Comparison of ENCODE assay signal across 8 cellular contexts in the genomic region with DNA sequence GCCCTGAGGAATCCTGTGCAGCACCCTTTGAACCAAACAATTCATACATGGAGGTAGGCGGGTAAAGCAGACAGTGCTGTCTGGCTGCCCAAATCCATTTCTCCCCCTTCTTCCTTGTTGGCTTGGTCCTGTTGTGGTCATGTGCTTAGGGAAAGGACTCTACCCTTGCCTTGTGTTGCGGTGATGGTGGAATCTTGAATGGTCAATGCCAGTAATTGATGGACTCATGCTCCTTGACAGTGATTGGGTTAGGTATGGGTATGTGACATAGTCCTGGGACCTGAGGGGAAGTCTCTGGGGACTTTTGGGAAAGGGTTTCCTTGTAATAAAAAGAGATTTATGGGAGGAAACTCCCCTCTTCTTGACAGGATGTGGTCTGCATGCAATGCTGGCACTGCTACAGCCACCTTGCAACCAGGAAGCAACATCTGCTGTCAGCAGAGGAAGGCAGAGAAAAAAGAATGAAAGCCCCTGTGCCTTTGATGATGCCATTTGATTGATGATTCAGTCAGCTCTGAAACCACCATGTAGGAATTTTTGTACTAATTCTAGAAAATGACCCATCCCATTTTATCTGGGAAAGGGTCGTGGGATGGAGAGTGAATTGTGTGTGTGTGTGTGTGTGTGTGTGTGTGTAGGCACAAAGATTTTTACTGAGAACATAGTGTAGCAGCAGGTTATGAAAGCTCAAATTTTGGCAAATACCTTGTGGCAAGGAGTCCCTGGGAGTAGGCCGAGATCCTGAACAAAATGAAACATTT. TPM values are rescaled to one million over a fixed set of nuclear protein-coding genes. Genes with fewer than 3 reads are reported as not detected.
DNase-seq lines count a peak whose midpoint lies in the region; ATAC-seq and TF ChIP-seq lines count a peak whose summit lies in the region.

No MANE protein-coding gene starts in this region.

- WGBS in testis, 2 donors: 65 to 68% methylated on average over 4 of the region's 4 CpGs

- H3K4me3 ChIP-seq in testis: no peak overlapping the region

- TF ChIP-seq POLR2A in testis (IDR thresholded peaks at IDR 0.05): no peak

- no peak overlapping the region for H3K27ac ChIP-seq in testis

- no peaks in the 10 kb centered on the region for H3K36me3 Mint-ChIP-seq in chondrocyte (ENCODE audit: low read depth)

- ATAC-seq in HG03432 (IDR thresholded peaks at IDR 0.05; ENCODE audit: unreplicated experiment): peak; percentile 40

- intact Hi-C loops in testis (cut with DNase I; ENCODE audit: low total_unique reads): no loop called here

- H3K4me1 ChIP-seq in testis: no peaks in the 10 kb centered on the region

- H3K27me3 ChIP-seq in testis: no peaks in the 10 kb centered on the region

- no peak overlapping the region for H3K4me3 Mint-ChIP-seq in chondrocyte (ENCODE audit: unreplicated experiment)

- no peaks in the 10 kb centered on the region for H3K27me3 Mint-ChIP-seq in chondrocyte (ENCODE audit: low read depth)

- peaks cover 13% of the 10 kb centered on the region for H3K9me3 Mint-ChIP-seq in chondrocyte (ENCODE audit: low read depth)

- H3K27ac Mint-ChIP-seq in chondrocyte (ENCODE audit: unreplicated experiment): no peak overlapping the region

- DNase-seq in GDM1 (lab: John Stamatoyannopoulos, UW): peak; percentile 43
- peak; percentile 19 for DNase-seq in activated CD4-positive, alpha-beta T cell treated with anti-CD3 and anti-CD28 coated beads, Interleukin-2, amount 50 U/mL, for 1 hour
- peak; percentile 25 for DNase-seq in kidney glomerular epithelial cell (lab: John Stamatoyannopoulos, UW)
- no peak for DNase-seq in chondrocyte (ENCODE audit: low spot score)
- DNase-seq in testis: no peak
- no peak for DNase-seq in COR-L47 (lab: John Stamatoyannopoulos, UW)
- DNase-seq in AG20443 (ENCODE audit: low spot score): no peak

- TF ChIP-seq CTCF in chondrocyte (IDR thresholded peaks at IDR 0.05): no peak
- no peak for TF ChIP-seq CTCF in testis (IDR thresholded peaks at IDR 0.05)

- no peaks in the 10 kb centered on the region for H3K36me3 ChIP-seq in testis (ENCODE audit: low read depth, missing control alignments)

- no peaks in the 10 kb centered on the region for H3K9me3 ChIP-seq in testis

- H3K4me1 Mint-ChIP-seq in chondrocyte (ENCODE audit: low read depth): peaks cover 15% of the 10 kb centered on the region

RNA-seq across cellular contexts. Expression of a gene that starts 30.0 kb away (rescaled TPM):
- 147 to 219 TPM (median 155 TPM) in 3 replicates for total RNA-seq in chondrocyte
- total RNA-seq in testis: 100 to 1,000 TPM; 246 to 260 TPM
- polyA plus RNA-seq in testis (ENCODE audit: insufficient read depth, low read depth, low replicate concordance): 131 TPM

Comparison
In these comparisons a context has a peak if more than half of its experiments do, and no peak if none do; other contexts are left out.
1. DNase-seq: peak in GDM1 (single experiment), activated CD4-positive, alpha-beta T cell treated with anti-CD3 and anti-CD28 coated beads, Interleukin-2, amount 50 U/mL, for 1 hour (single experiment) and kidney glomerular epithelial cell (single experiment); none in chondrocyte (single experiment), testis (single experiment), COR-L47 (single experiment) and AG20443 (single experiment).